1 cellular context compared by ENCODE assay signal in the genomic region with DNA sequence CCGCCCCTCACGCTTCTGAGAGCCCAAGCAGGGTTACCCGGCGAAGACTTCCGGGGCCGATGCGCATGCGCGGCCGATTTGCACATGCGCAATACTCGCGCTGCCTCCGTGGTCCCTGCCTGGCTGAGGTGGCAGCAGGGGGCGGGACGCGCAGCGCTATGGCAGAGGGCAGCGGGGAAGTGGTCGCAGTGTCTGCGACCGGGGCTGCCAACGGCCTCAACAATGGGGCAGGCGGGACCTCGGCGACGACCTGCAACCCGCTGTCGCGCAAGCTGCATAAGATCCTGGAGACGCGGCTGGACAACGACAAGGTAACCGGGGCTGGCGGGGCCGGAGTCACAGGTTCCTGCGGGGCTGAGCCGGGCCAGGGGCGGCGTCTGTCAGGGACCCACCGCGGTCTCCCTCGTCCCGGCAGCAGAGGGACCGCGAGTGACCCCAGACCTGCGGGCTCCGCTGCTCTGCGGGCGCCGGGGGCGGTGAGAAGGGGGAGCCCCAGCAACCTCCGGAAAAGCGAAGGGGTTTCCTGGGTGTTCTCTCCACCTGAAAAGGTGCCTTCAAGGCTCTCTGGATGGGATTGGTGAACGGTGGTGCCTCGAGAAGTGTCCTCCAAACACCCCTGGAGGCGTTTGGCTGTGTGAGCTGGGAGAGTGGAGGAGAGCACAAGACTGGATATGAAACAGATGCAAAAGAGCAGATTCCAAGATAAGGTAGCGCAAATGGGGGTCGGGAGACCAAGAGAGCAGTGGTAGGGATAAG.
TF ChIP-seq lines count a peak whose summit lies in the region.

Gene COG6, plus strand, starts transcription at position 94 of the 756 bp plus-strand sequence. Its CDS starts 65 bp downstream, at position 159.

TF ChIP-seq in HEK293, 187 proteins besides CTCF, POLR2A, EP300 and RAD21 (continued from another document and continues in another):
- TF ChIP-seq, protein P1, sequence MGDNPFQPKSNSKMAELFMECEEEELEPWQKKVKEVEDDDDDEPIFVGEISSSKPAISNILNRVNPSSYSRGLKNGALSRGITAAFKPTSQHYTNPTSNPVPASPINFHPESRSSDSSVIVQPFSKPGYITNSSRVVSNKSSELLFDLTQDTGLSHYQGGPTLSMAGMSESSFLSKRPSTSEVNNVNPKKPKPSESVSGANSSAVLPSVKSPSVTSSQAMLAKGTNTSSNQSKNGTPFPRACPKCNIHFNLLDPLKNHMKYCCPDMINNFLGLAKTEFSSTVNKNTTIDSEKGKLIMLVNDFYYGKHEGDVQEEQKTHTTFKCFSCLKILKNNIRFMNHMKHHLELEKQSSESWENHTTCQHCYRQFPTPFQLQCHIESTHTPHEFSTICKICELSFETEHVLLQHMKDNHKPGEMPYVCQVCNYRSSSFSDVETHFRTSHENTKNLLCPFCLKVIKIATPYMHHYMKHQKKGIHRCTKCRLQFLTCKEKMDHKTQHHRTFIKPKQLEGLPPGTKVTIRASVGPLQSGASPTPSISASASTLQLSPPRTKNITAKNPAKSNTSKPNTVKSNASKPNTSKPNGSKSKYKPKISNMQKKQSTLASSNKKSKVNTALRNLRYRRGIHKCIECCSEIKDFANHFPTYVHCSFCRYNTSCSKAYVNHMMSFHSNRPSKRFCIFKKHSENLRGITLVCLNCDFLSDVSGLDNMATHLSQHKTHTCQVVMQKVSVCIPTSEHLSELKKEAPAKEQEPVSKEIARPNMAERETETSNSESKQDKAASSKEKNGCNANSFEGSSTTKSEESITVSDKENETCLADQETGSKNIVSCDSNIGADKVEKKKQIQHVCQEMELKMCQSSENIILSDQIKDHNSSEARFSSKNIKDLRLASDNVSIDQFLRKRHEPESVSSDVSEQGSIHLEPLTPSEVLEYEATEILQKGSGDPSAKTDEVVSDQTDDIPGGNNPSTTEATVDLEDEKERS (tag by site-specific recombination; IDR thresholded peaks at IDR 0.05), result no peak
- TF ChIP-seq ZBTB44 (tag by site-specific recombination; IDR thresholded peaks at IDR 0.05), result no peak
- no peak for TF ChIP-seq ZNF791 (tag by site-specific recombination; IDR thresholded peaks at IDR 0.05)
- TF ChIP-seq ZBTB17 (tag by site-specific recombination; IDR thresholded peaks at IDR 0.05), result no peak
- TF ChIP-seq RBAK (tag by site-specific recombination; IDR thresholded peaks at IDR 0.05), result no peak
- no peak for TF ChIP-seq ZNF311 (tag by site-specific recombination; IDR thresholded peaks at IDR 0.05; ENCODE audit: borderline replicate concordance)
- no peak for TF ChIP-seq ZSCAN4 (tag by site-specific recombination; IDR thresholded peaks at IDR 0.05)
- TF ChIP-seq ZNF354C (tag by site-specific recombination; IDR thresholded peaks at IDR 0.05; ENCODE audit: borderline replicate concordance, low read depth), result no peak
- TF ChIP-seq ZNF140 (tag by site-specific recombination; IDR thresholded peaks at IDR 0.05), result no peak
- no peak; the same call in 1 of the 2 replicates for TF ChIP-seq ZBTB20 (tag by site-specific recombination; IDR thresholded peaks at IDR 0.05)
- no peak for TF ChIP-seq ZNF629 (tag by site-specific recombination; IDR thresholded peaks at IDR 0.05)
- TF ChIP-seq ZNF341 (tag by site-specific recombination; IDR thresholded peaks at IDR 0.05; ENCODE audit: low read depth), result no peak
- peak; percentile 83 for TF ChIP-seq ZBTB48 (tag by site-specific recombination; IDR thresholded peaks at IDR 0.05)
- peak; percentile 83 for TF ChIP-seq GLIS2 (tag by site-specific recombination; IDR thresholded peaks at IDR 0.05)
- no peak for TF ChIP-seq ZNF423 (tag by site-specific recombination; IDR thresholded peaks at IDR 0.05)
- peak; percentile 58 for TF ChIP-seq GLIS1 (tag by site-specific recombination; IDR thresholded peaks at IDR 0.05)
- TF ChIP-seq ZFP69B (tag by site-specific recombination; IDR thresholded peaks at IDR 0.05), result peak; percentile 60; the same call in 1 of the 2 replicates
- TF ChIP-seq YY1 (tag by site-specific recombination; IDR thresholded peaks at IDR 0.05), result no peak
- TF ChIP-seq KLF8 (tag by site-specific recombination; IDR thresholded peaks at IDR 0.05), result no peak
- TF ChIP-seq SP3 (tag by site-specific recombination; IDR thresholded peaks at IDR 0.05), result 0 out of 2 replicates have a peak, but pooled peaks have one; percentile 37
- no peak for TF ChIP-seq ZNF670 (tag by site-specific recombination; IDR thresholded peaks at IDR 0.05; ENCODE audit: low read depth)
- no peak for TF ChIP-seq ZBTB21 (tag by site-specific recombination; IDR thresholded peaks at IDR 0.05)
- no peak for TF ChIP-seq SALL2 (tag by site-specific recombination; IDR thresholded peaks at IDR 0.05; ENCODE audit: borderline replicate concordance)
- no peak for TF ChIP-seq PRDM1 (tag by site-specific recombination; IDR thresholded peaks at IDR 0.05)
- TF ChIP-seq ZNF211 (tag by site-specific recombination; IDR thresholded peaks at IDR 0.05; ENCODE audit: low read depth), result no peak
- peak; percentile 44 for TF ChIP-seq ZBTB26 (tag by site-specific recombination; optimal IDR thresholded peaks at IDR 0.05)
- TF ChIP-seq ZNF830 (tag by site-specific recombination; IDR thresholded peaks at IDR 0.05; ENCODE audit: low read depth), result no peak
- no peak for TF ChIP-seq ZNF747 (tag by site-specific recombination; IDR thresholded peaks at IDR 0.05)
- TF ChIP-seq, protein P2, sequence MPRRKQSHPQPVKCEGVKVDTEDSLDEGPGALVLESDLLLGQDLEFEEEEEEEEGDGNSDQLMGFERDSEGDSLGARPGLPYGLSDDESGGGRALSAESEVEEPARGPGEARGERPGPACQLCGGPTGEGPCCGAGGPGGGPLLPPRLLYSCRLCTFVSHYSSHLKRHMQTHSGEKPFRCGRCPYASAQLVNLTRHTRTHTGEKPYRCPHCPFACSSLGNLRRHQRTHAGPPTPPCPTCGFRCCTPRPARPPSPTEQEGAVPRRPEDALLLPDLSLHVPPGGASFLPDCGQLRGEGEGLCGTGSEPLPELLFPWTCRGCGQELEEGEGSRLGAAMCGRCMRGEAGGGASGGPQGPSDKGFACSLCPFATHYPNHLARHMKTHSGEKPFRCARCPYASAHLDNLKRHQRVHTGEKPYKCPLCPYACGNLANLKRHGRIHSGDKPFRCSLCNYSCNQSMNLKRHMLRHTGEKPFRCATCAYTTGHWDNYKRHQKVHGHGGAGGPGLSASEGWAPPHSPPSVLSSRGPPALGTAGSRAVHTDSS (tag by site-specific recombination; IDR thresholded peaks at IDR 0.05), result no peak
- TF ChIP-seq ZBTB7A (tag by site-specific recombination; IDR thresholded peaks at IDR 0.05; ENCODE audit: low read depth), result no peak
- TF ChIP-seq ZNF585B (tag by site-specific recombination; IDR thresholded peaks at IDR 0.05), result no peak
- no peak for TF ChIP-seq ZNF26 (tag by site-specific recombination; IDR thresholded peaks at IDR 0.05)
- TF ChIP-seq ZNF324 (tag by site-specific recombination; IDR thresholded peaks at IDR 0.05), result no peak
- TF ChIP-seq, protein P3, sequence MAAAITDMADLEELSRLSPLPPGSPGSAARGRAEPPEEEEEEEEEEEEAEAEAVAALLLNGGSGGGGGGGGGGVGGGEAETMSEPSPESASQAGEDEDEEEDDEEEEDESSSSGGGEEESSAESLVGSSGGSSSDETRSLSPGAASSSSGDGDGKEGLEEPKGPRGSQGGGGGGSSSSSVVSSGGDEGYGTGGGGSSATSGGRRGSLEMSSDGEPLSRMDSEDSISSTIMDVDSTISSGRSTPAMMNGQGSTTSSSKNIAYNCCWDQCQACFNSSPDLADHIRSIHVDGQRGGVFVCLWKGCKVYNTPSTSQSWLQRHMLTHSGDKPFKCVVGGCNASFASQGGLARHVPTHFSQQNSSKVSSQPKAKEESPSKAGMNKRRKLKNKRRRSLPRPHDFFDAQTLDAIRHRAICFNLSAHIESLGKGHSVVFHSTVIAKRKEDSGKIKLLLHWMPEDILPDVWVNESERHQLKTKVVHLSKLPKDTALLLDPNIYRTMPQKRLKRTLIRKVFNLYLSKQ (tag by site-specific recombination; IDR thresholded peaks at IDR 0.05; ENCODE audit: borderline replicate concordance), result no peak
- no peak for TF ChIP-seq ZNF416 (tag by site-specific recombination; IDR thresholded peaks at IDR 0.05)
- TF ChIP-seq ZNF280C (tag by site-specific recombination; IDR thresholded peaks at IDR 0.05), result no peak
- TF ChIP-seq ZNF449 (tag by site-specific recombination; IDR thresholded peaks at IDR 0.05), result no peak
- TF ChIP-seq ZNF302 (tag by site-specific recombination; IDR thresholded peaks at IDR 0.05; ENCODE audit: low read depth), result no peak
- TF ChIP-seq ZNF558 (tag by site-specific recombination; IDR thresholded peaks at IDR 0.05), result no peak
- TF ChIP-seq ZNF37A (tag by site-specific recombination; IDR thresholded peaks at IDR 0.05), result no peak
- peak; percentile 41; the same call in 1 of the 2 replicates for TF ChIP-seq ZBTB8A (tag by site-specific recombination; IDR thresholded peaks at IDR 0.05)
- no peak for TF ChIP-seq ZNF155 (tag by site-specific recombination; IDR thresholded peaks at IDR 0.05)
- TF ChIP-seq ZNF169 (tag by site-specific recombination; IDR thresholded peaks at IDR 0.05), result no peak
